In genomic region chrX:23616361-23616760, GRCh38 we compare ENCODE assay signal across 9 cellular contexts. TPM values are rescaled to one million over a fixed set of nuclear protein-coding genes. Genes with fewer than 3 reads are reported as not detected.
A peak's percentile ranks its signal among the peaks of the same experiment; 100 is the strongest.
DNase-seq lines count a peak whose midpoint lies in the region; ATAC-seq and TF ChIP-seq lines count a peak whose summit lies in the region.
"Had no signal": no experiment of that assay in that cellular context is flagged by ENCODE, and none has a peak within 500 bp of the region (broad histone marks: within the 10 kb centered on the region; RNA-seq: fewer than 3 reads in every experiment).

No MANE protein-coding gene starts in this region.

- WGBS in upper lobe of left lung, 2 donors = 37 to 40% methylated on average over 5 of the region's 5 CpGs

- no peak overlapping the region for H3K4me3 ChIP-seq in upper lobe of left lung

- H3K27me3 ChIP-seq in upper lobe of left lung = no peaks in the 10 kb centered on the region

- TF ChIP-seq EP300 in upper lobe of left lung (IDR thresholded peaks at IDR 0.05) = no peak

- DNase-seq in NCI-H524 (lab: John Stamatoyannopoulos, UW) = peak; percentile 2 to 49
- DNase-seq in NCI-H524 treated with DMSO at 0.1 percent for 48 hours (lab: John Stamatoyannopoulos, UW) = no peak
- no peak for DNase-seq in HFFc6
- DNase-seq in OCI-M1 (lab: John Stamatoyannopoulos, UW) = peak; percentile 35
- peak; percentile 43 for DNase-seq in fibroblast of peridontal ligament (ENCODE audit: extremely low read depth)
- no peak for DNase-seq in upper lobe of left lung
- DNase-seq in activated T-cell treated with anti-CD3 and anti-CD28 coated beads, Interleukin-2, amount 50 U/mL, for 1 hour = no peak
- no peak for DNase-seq in activated CD4-positive, alpha-beta memory T cell treated with anti-CD3 and anti-CD28 coated beads for 36 hours
- DNase-seq: activated naive CD8-positive, alpha-beta T cell treated with anti-CD3 and anti-CD28 coated beads, Interleukin-2, amount 10 ng/mL, durations not matched to agents 7 days and 5 days had no signal

- H3K27ac ChIP-seq in upper lobe of left lung = no peak overlapping the region

- H3K9me3 ChIP-seq in upper lobe of left lung = no peaks in the 10 kb centered on the region

- TF ChIP-seq CTCF in HFFc6 (IDR thresholded peaks at IDR 0.05) (peak; percentile 74), upper lobe of left lung (IDR thresholded peaks at IDR 0.05) (peak in 4 of 6 experiments; percentile 25 to 46 (median 33))

- ATAC-seq in upper lobe of left lung (ENCODE audit: low FRiP score in 2 of 2) = no peak

- CTCF ChIA-PET in activated CD4-positive, alpha-beta memory T cell treated with anti-CD3 and anti-CD28 coated beads for 36 hours (lab: Charles Lee) = interaction anchor here (0.6 to 1.1 kb wide), 2 partner anchors 22 to 737 kb away, joined by 3 to 4 read pairs; no protein-coding TSS in a partner anchor

- H3K4me3 Mint-ChIP-seq in HFFc6 = no peak overlapping the region
- no peak overlapping the region for H3K4me3 Mint-ChIP-seq in activated CD4-positive, alpha-beta memory T cell treated with anti-CD3 and anti-CD28 coated beads for 36 hours
- H3K4me3 Mint-ChIP-seq: activated naive CD8-positive, alpha-beta T cell treated with anti-CD3 and anti-CD28 coated beads, Interleukin-2, amount 10 ng/mL, durations not matched to agents 7 days and 5 days had no signal

- no peaks in the 10 kb centered on the region for H3K9me3 Mint-ChIP-seq in HFFc6
- no peaks in the 10 kb centered on the region for H3K9me3 Mint-ChIP-seq in activated CD4-positive, alpha-beta memory T cell treated with anti-CD3 and anti-CD28 coated beads for 36 hours
- H3K9me3 Mint-ChIP-seq: activated naive CD8-positive, alpha-beta T cell treated with anti-CD3 and anti-CD28 coated beads, Interleukin-2, amount 10 ng/mL, durations not matched to agents 7 days and 5 days had no signal

- peaks cover 7% of the 10 kb centered on the region for H3K27me3 Mint-ChIP-seq in HFFc6 (ENCODE audit: insufficient read depth)
- no peaks in the 10 kb centered on the region for H3K27me3 Mint-ChIP-seq in activated CD4-positive, alpha-beta memory T cell treated with anti-CD3 and anti-CD28 coated beads for 36 hours

- intact Hi-C loops in activated CD4-positive, alpha-beta memory T cell treated with anti-CD3 and anti-CD28 coated beads for 36 hours (cut with micrococcal nuclease) = no loop called here

- no peaks in the 10 kb centered on the region for H3K36me3 ChIP-seq in upper lobe of left lung

- no peak for TF ChIP-seq POLR2A in upper lobe of left lung (IDR thresholded peaks at IDR 0.05)

- no peaks in the 10 kb centered on the region for H3K4me1 ChIP-seq in upper lobe of left lung

- POLR2A ChIA-PET in activated CD4-positive, alpha-beta memory T cell treated with anti-CD3 and anti-CD28 coated beads for 36 hours (lab: Charles Lee) = no interaction called here

- H3K4me1 Mint-ChIP-seq in HFFc6 (ENCODE audit: low read depth) = no peaks in the 10 kb centered on the region
- H3K4me1 Mint-ChIP-seq in activated CD4-positive, alpha-beta memory T cell treated with anti-CD3 and anti-CD28 coated beads for 36 hours (ENCODE audit: low read depth) = no peaks in the 10 kb centered on the region
- H3K4me1 Mint-ChIP-seq: activated naive CD8-positive, alpha-beta T cell treated with anti-CD3 and anti-CD28 coated beads, Interleukin-2, amount 10 ng/mL, durations not matched to agents 7 days and 5 days had no signal

- no peak overlapping the region for H3K27ac Mint-ChIP-seq in HFFc6
- H3K27ac Mint-ChIP-seq in activated CD4-positive, alpha-beta memory T cell treated with anti-CD3 and anti-CD28 coated beads for 36 hours = no peak overlapping the region
- H3K27ac Mint-ChIP-seq: activated naive CD8-positive, alpha-beta T cell treated with anti-CD3 and anti-CD28 coated beads, Interleukin-2, amount 10 ng/mL, durations not matched to agents 7 days and 5 days had no signal

- H3K36me3 Mint-ChIP-seq in HFFc6 (ENCODE audit: low read depth) = no peaks in the 10 kb centered on the region
- no peaks in the 10 kb centered on the region for H3K36me3 Mint-ChIP-seq in activated CD4-positive, alpha-beta memory T cell treated with anti-CD3 and anti-CD28 coated beads for 36 hours
- H3K36me3 Mint-ChIP-seq: activated naive CD8-positive, alpha-beta T cell treated with anti-CD3 and anti-CD28 coated beads, Interleukin-2, amount 10 ng/mL, durations not matched to agents 7 days and 5 days had no signal

RNA-seq across cellular contexts. Expression of gene PRDX4, which starts 50.9 kb away (rescaled TPM):
- total RNA-seq in HFFc6 (2021; fragmentation: NEBNext Ultra II Directional; extraction: Animal tissue kit (Norgen Biotek cat#: 25700)) = 100 to 1,000 TPM; 125 to 149 (median 136) TPM
- total RNA-seq in upper lobe of left lung = 10 to 100 TPM; 17.8 to 69.0 (median 58.4) TPM
- 10 to 100 TPM; 56.0 to 59.8 TPM for total RNA-seq in activated CD4-positive, alpha-beta memory T cell treated with anti-CD3 and anti-CD28 coated beads for 36 hours

Comparison
In these comparisons a context has a peak if more than half of its experiments do, and no peak if none do; other contexts are left out.
1. DNase-seq: peak in NCI-H524 (2 of 2), OCI-M1 (single experiment) and fibroblast of peridontal ligament (single experiment); none in NCI-H524 treated with DMSO at 0.1 percent for 48 hours (single experiment), HFFc6 (single experiment), upper lobe of left lung (0 of 2), activated T-cell treated with anti-CD3 and anti-CD28 coated beads, Interleukin-2, amount 50 U/mL, for 1 hour (single experiment) and activated CD4-positive, alpha-beta memory T cell treated with anti-CD3 and anti-CD28 coated beads for 36 hours (single experiment).